In genomic region chr19:45171211-45171623, GRCh38 we compare ENCODE assay signal across 1 cellular context.
A peak's percentile ranks its signal among the peaks of the same experiment; 100 is the strongest.
TF ChIP-seq lines count a peak whose summit lies in the region.

No MANE protein-coding gene starts in this region.

TF ChIP-seq in K562, 482 proteins besides CTCF, POLR2A, EP300 and RAD21 (continues in another document):
- TF ChIP-seq HES1 (IDR thresholded peaks at IDR 0.05; ENCODE audit: low read depth) (no peak), ATF1 (CRISPR knock-in tag; IDR thresholded peaks at IDR 0.05) (no peak), ATF1 (tag; IDR thresholded peaks at IDR 0.05) (0 out of 2 replicates have a peak, but pooled peaks have one; percentile 24), CEBPG (CRISPR knock-in tag; IDR thresholded peaks at IDR 0.05) (no peak), CEBPG (tag; conservative IDR thresholded peaks at IDR 0.05 in 1 of 2, IDR thresholded peaks at IDR 0.05 in 1 of 2) (no peak), HDGF (IDR thresholded peaks at IDR 0.05) (no peak), ILF3 (IDR thresholded peaks at IDR 0.05; ENCODE audit: borderline replicate concordance) (no peak), TOE1 (IDR thresholded peaks at IDR 0.05; ENCODE audit: borderline replicate concordance) (no peak), TOE1 (CRISPR knock-in tag; IDR thresholded peaks at IDR 0.05; ENCODE audit: borderline replicate concordance, low read depth) (no peak), SFPQ (IDR thresholded peaks at IDR 0.05; ENCODE audit: low read depth, low read length) (no peak), ZFP36 (IDR thresholded peaks at IDR 0.05; ENCODE audit: low read depth, low read length, partially characterized antibody) (no peak), ZNF695 (CRISPR knock-in tag; IDR thresholded peaks at IDR 0.05) (no peak), CTBP1 (IDR thresholded peaks at IDR 0.05; ENCODE audit: borderline replicate concordance) (peak; percentile 58; the same call in 1 of the 2 replicates), NR3C1 (CRISPR knock-in tag; IDR thresholded peaks at IDR 0.05) (no peak), ETV1 (tag; conservative IDR thresholded peaks at IDR 0.05; ENCODE audit: low read depth) (peak; percentile 97), ZEB2 (IDR thresholded peaks at IDR 0.05) (peak; percentile 80), GABPB1 (CRISPR knock-in tag; IDR thresholded peaks at IDR 0.05) (peak; percentile 36; the same call in 1 of the 2 replicates), PCBP2 (IDR thresholded peaks at IDR 0.05; ENCODE audit: low read depth, low read length, poor library complexity, severe bottlenecking) (no peak), SRSF3 (IDR thresholded peaks at IDR 0.05; ENCODE audit: insufficient read depth, low read length) (no peak), PHB2 (IDR thresholded peaks at IDR 0.05; ENCODE audit: low read depth) (no peak), GABPA (tag; conservative IDR thresholded peaks at IDR 0.05; ENCODE audit: low read depth) (peak; percentile 61), HDAC1 (IDR thresholded peaks at IDR 0.05) (peak in 1 of 2 experiments; percentile 71; a peak in 1 of 4 replicates), RFX1 (IDR thresholded peaks at IDR 0.05) (no peak), CCAR2 (IDR thresholded peaks at IDR 0.05; ENCODE audit: low read depth, low read length) (no peak), CBX3 (IDR thresholded peaks at IDR 0.05; ENCODE audit: borderline replicate concordance in 1 of 2, low read length in 2 of 2) (no peak), ZNF589 (CRISPR knock-in tag; IDR thresholded peaks at IDR 0.05; ENCODE audit: low read depth) (no peak), GTF2F1 (IDR thresholded peaks at IDR 0.05; ENCODE audit: low read depth, low read length) (no peak), ZNF384 (IDR thresholded peaks at IDR 0.05; ENCODE audit: low read depth, low read length) (no peak), CBFA2T2 (conservative IDR thresholded peaks at IDR 0.05) (peak; percentile 49), ZNF318 (IDR thresholded peaks at IDR 0.05; ENCODE audit: borderline replicate concordance in 1 of 2, low read depth in 1 of 2) (no peak), NFIC (IDR thresholded peaks at IDR 0.05) (no peak; the same call in 1 of the 2 replicates), SMARCA4 (IDR thresholded peaks at IDR 0.05) (peak; percentile 77), NBN (IDR thresholded peaks at IDR 0.05; ENCODE audit: low read depth) (no peak), MXI1 (IDR thresholded peaks at IDR 0.05; ENCODE audit: low read depth, low read length) (no peak), ZBTB17 (CRISPR knock-in tag; IDR thresholded peaks at IDR 0.05) (no peak), ETV5 (CRISPR knock-in tag; IDR thresholded peaks at IDR 0.05; ENCODE audit: low read depth) (peak; percentile 95), SMARCA5 (IDR thresholded peaks at IDR 0.05) (no peak; the same call in 1 of the 2 replicates), HNRNPUL1 (IDR thresholded peaks at IDR 0.05; ENCODE audit: low read length) (no peak)
- TF ChIP-seq, protein P1, sequence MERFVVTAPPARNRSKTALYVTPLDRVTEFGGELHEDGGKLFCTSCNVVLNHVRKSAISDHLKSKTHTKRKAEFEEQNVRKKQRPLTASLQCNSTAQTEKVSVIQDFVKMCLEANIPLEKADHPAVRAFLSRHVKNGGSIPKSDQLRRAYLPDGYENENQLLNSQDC (CRISPR knock-in tag; IDR thresholded peaks at IDR 0.05) = no peak
- TF ChIP-seq, protein P2, sequence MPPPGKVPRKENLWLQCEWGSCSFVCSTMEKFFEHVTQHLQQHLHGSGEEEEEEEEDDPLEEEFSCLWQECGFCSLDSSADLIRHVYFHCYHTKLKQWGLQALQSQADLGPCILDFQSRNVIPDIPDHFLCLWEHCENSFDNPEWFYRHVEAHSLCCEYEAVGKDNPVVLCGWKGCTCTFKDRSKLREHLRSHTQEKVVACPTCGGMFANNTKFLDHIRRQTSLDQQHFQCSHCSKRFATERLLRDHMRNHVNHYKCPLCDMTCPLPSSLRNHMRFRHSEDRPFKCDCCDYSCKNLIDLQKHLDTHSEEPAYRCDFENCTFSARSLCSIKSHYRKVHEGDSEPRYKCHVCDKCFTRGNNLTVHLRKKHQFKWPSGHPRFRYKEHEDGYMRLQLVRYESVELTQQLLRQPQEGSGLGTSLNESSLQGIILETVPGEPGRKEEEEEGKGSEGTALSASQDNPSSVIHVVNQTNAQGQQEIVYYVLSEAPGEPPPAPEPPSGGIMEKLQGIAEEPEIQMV (tag; conservative IDR thresholded peaks at IDR 0.05; ENCODE audit: low read depth) = no peak
- TF ChIP-seq, protein P3, sequence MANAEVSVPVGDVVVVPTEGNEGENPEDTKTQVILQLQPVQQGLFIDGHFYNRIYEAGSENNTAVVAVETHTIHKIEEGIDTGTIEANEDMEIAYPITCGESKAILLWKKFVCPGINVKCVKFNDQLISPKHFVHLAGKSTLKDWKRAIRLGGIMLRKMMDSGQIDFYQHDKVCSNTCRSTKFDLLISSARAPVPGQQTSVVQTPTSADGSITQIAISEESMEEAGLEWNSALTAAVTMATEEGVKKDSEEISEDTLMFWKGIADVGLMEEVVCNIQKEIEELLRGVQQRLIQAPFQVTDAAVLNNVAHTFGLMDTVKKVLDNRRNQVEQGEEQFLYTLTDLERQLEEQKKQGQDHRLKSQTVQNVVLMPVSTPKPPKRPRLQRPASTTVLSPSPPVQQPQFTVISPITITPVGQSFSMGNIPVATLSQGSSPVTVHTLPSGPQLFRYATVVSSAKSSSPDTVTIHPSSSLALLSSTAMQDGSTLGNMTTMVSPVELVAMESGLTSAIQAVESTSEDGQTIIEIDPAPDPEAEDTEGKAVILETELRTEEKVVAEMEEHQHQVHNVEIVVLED (CRISPR knock-in tag; IDR thresholded peaks at IDR 0.05) = no peak
- TF ChIP-seq, protein P4, sequence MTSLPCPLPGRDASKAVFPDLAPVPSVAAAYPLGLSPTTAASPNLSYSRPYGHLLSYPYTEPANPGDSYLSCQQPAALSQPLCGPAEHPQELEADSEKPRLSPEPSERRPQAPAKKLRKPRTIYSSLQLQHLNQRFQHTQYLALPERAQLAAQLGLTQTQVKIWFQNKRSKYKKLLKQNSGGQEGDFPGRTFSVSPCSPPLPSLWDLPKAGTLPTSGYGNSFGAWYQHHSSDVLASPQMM (CRISPR knock-in tag; IDR thresholded peaks at IDR 0.05) = no peak
- TF ChIP-seq, protein P5, sequence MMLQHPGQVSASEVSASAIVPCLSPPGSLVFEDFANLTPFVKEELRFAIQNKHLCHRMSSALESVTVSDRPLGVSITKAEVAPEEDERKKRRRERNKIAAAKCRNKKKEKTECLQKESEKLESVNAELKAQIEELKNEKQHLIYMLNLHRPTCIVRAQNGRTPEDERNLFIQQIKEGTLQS (IDR thresholded peaks at IDR 0.05) = no peak
- TF ChIP-seq, protein P5 (CRISPR knock-in tag; conservative IDR thresholded peaks at IDR 0.05) = no peak
- TF ChIP-seq, protein P6, sequence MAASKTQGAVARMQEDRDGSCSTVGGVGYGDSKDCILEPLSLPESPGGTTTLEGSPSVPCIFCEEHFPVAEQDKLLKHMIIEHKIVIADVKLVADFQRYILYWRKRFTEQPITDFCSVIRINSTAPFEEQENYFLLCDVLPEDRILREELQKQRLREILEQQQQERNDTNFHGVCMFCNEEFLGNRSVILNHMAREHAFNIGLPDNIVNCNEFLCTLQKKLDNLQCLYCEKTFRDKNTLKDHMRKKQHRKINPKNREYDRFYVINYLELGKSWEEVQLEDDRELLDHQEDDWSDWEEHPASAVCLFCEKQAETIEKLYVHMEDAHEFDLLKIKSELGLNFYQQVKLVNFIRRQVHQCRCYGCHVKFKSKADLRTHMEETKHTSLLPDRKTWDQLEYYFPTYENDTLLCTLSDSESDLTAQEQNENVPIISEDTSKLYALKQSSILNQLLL (CRISPR knock-in tag; IDR thresholded peaks at IDR 0.05; ENCODE audit: borderline replicate concordance) = no peak
- TF ChIP-seq, protein P7, sequence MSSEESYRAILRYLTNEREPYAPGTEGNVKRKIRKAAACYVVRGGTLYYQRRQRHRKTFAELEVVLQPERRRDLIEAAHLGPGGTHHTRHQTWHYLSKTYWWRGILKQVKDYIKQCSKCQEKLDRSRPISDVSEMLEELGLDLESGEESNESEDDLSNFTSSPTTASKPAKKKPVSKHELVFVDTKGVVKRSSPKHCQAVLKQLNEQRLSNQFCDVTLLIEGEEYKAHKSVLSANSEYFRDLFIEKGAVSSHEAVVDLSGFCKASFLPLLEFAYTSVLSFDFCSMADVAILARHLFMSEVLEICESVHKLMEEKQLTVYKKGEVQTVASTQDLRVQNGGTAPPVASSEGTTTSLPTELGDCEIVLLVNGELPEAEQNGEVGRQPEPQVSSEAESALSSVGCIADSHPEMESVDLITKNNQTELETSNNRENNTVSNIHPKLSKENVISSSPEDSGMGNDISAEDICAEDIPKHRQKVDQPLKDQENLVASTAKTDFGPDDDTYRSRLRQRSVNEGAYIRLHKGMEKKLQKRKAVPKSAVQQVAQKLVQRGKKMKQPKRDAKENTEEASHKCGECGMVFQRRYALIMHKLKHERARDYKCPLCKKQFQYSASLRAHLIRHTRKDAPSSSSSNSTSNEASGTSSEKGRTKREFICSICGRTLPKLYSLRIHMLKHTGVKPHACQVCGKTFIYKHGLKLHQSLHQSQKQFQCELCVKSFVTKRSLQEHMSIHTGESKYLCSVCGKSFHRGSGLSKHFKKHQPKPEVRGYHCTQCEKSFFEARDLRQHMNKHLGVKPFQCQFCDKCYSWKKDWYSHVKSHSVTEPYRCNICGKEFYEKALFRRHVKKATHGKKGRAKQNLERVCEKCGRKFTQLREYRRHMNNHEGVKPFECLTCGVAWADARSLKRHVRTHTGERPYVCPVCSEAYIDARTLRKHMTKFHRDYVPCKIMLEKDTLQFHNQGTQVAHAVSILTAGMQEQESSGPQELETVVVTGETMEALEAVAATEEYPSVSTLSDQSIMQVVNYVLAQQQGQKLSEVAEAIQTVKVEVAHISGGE (CRISPR knock-in tag; IDR thresholded peaks at IDR 0.05) = no peak
